Comparison of ENCODE assay signal across 8 cellular contexts in the genomic region with DNA sequence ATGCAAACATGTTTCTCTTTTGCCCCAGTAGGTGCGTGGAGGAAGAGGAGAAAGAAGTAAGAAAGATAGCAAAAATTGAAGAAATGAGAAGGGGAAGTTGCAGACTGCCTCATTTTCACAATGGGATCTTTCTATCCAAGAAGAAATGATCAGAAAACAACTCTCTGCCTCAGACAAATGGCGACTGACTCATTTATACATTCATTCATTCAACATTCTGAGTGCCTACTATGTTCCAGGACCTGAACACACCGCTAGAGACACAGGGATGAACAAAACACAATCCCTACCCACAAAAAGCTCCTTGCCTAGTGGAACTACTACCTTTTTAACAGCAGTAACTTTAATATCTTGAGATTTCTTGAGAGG. TPM values are rescaled to one million over a fixed set of nuclear protein-coding genes. Genes with fewer than 3 reads are reported as not detected.
DNase-seq lines count a peak whose midpoint lies in the region; ATAC-seq and TF ChIP-seq lines count a peak whose summit lies in the region.

No MANE protein-coding gene starts in this region.

- DNase-seq in AML-193 (lab: John Stamatoyannopoulos, UW) (peak; percentile 23 to 57), astrocyte of the spinal cord (ENCODE audit: low read depth, low spot score) (no peak), lower leg skin (ENCODE audit: low spot score in 2 of 2) (no peak), upper lobe of right lung (no peak), NCI-H1417 (lab: John Stamatoyannopoulos, UW) (no peak)
- no peak for DNase-seq in activated CD4-positive, alpha-beta T cell treated with anti-CD3 and anti-CD28 coated beads for 1 hour

- peaks cover 56 to 58% (median 57%) of the 10 kb centered on the region in 3 donors for H3K4me1 Mint-ChIP-seq in IgD-negative memory B cell

- H3K36me3 Mint-ChIP-seq in IgD-negative memory B cell, result peaks cover 4% of the 10 kb centered on the region

- TF ChIP-seq CTCF in astrocyte of the spinal cord (IDR thresholded peaks at IDR 0.05; ENCODE audit: low read depth, low read length), result no peak
- TF ChIP-seq CTCF in lower leg skin (IDR thresholded peaks at IDR 0.05), result no peak
- TF ChIP-seq CTCF in upper lobe of right lung (IDR thresholded peaks at IDR 0.05), result no peak

- H3K27me3 Mint-ChIP-seq in IgD-negative memory B cell, result no peaks in the 10 kb centered on the region

- in situ Hi-C loops in astrocyte of the spinal cord (cut with HindIII; ENCODE audit: low sequenced_read_pairs), result no loop called here

- TF ChIP-seq POLR2A in lower leg skin (IDR thresholded peaks at IDR 0.05), result no peak

- H3K27me3 ChIP-seq in upper lobe of right lung, result no peaks in the 10 kb centered on the region

- H3K9me3 Mint-ChIP-seq in IgD-negative memory B cell, result no peaks in the 10 kb centered on the region

- 0 to 3% methylated on average over 3 of the region's 3 CpGs for WGBS in lower leg skin, 2 donors

- ATAC-seq in GM19395 (IDR thresholded peaks at IDR 0.05; ENCODE audit: unreplicated experiment) (peak; percentile 5), upper lobe of right lung (no peak)

- no peaks in the 10 kb centered on the region for H3K9me3 ChIP-seq in upper lobe of right lung

- intact Hi-C loops in lower leg skin (cut with DNase I; ENCODE audit: low total_unique reads), result loop anchor here (10.0 kb wide), 1 partner anchor 73 kb away; the partner anchor contains the start of gene LDHA
- intact Hi-C loops in upper lobe of right lung (cut with DNase I), result no loop called here

- peaks cover 43% of the 10 kb centered on the region for H3K4me1 ChIP-seq in upper lobe of right lung

- peaks cover 19% of the 10 kb centered on the region for H3K36me3 ChIP-seq in upper lobe of right lung

- H3K27ac Mint-ChIP-seq in IgD-negative memory B cell, result peak overlapping the region; percentile 98 to 100 (median 100)

- H3K27ac ChIP-seq in upper lobe of right lung, result peak overlapping the region; percentile 98

- H3K4me3 ChIP-seq in astrocyte of the spinal cord (ENCODE audit: low read depth, low read length) (peak overlapping the region; percentile 81), lower leg skin (ENCODE audit: low read depth, poor library complexity, severe bottlenecking) (peak overlapping the region; percentile 47), upper lobe of right lung (peak overlapping the region; percentile 90)

- peak overlapping the region; percentile 96 to 99 (median 98) for H3K4me3 Mint-ChIP-seq in IgD-negative memory B cell

RNA-seq across cellular contexts. Expression of gene HPS5, which starts 0.3 kb away (rescaled TPM):
- polyA plus RNA-seq in IgD-negative memory B cell, result 25.9 TPM
- total RNA-seq in lower leg skin (10 to 100 TPM in 3 of 4 donors, 1 to 10 TPM in 1; 10.0 to 26.4 (median 20.4) TPM), upper lobe of right lung (33.0 TPM)

RNA-seq across cellular contexts. Expression of gene GTF2H1, which starts 0.8 kb away (rescaled TPM):
- polyA plus RNA-seq in IgD-negative memory B cell, result 34.4 TPM
- total RNA-seq in lower leg skin (10 to 100 TPM; 46.4 to 73.0 (median 53.5) TPM), upper lobe of right lung (40.8 TPM)

RNA-seq across cellular contexts. Expression of gene SAA1, which starts 55.5 kb away (rescaled TPM):
- not detected for polyA plus RNA-seq in IgD-negative memory B cell
- 10 to 100 TPM; 16.8 to 44.3 (median 32.7) TPM for total RNA-seq in lower leg skin
- total RNA-seq in upper lobe of right lung, result 13.3 TPM

Comparison
In these comparisons a context has a peak if more than half of its experiments do, and no peak if none do; other contexts are left out.
1. DNase-seq: peak in AML-193 (2 of 2); none in astrocyte of the spinal cord (single experiment), lower leg skin (0 of 2), upper lobe of right lung (single experiment), activated CD4-positive, alpha-beta T cell treated with anti-CD3 and anti-CD28 coated beads for 1 hour (single experiment) and NCI-H1417 (0 of 3).
2. Peak in every context shown above with its lines, with median percentiles within 50 percentile points of each other: H3K4me3 ChIP-seq.